Comparison of ENCODE assay signal across 8 cellular contexts in the genomic region with DNA sequence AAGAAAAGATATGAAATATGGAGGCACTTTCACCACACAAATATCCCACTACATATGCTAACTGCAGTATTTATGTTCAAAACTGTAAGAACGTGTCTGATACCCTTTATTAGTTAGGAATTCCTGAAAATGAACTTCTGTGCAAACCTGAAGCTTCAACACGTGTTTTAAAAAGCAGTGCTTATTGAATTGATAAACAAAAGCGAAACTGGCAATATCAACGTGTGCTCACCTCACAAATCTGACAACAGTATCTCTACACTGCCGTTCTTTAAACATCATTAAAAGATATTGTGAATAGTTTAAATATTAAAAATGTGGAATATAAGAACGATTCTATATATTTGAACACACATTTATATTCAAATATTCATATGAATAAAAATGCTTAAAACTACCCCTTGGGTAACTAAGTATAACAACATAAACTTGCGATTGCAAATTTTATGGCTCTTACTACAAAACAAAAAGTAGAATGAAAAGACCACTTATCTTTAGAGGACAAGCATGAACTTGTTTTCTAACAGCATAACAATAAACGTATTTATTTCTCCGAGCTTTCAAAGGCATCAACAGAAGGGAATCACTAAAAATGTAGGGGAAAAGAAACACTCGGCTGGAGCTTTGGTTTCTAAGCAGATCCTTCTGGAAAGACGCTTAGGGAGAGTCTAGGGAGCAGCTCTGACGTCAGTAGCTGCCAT. TPM values are rescaled to one million over a fixed set of nuclear protein-coding genes. Genes with fewer than 3 reads are reported as not detected.
DNase-seq lines count a peak whose midpoint lies in the region; ATAC-seq, FAIRE-seq and TF ChIP-seq lines count a peak whose summit lies in the region.

A gene (minus strand): TSS at position 670 of the 701 bp plus-strand sequence. CDS start 17,738 bp downstream, outside the sequence.

- no peaks in the 10 kb centered on the region for H3K36me3 Mint-ChIP-seq in IgD-negative memory B cell
- H3K36me3 Mint-ChIP-seq in activated CD8-positive, alpha-beta T cell treated with anti-CD3 and anti-CD28 coated beads, Interleukin-2, amount 10 ng/mL, durations not matched to agents 7 days and 5 days (ENCODE audit: low read depth), result peaks cover 33% of the 10 kb centered on the region

- peaks cover 38 to 44% (median 42%) of the 10 kb centered on the region in 3 donors for H3K4me1 Mint-ChIP-seq in IgD-negative memory B cell
- peaks cover 44% of the 10 kb centered on the region for H3K4me1 Mint-ChIP-seq in activated CD8-positive, alpha-beta T cell treated with anti-CD3 and anti-CD28 coated beads, Interleukin-2, amount 10 ng/mL, durations not matched to agents 7 days and 5 days (ENCODE audit: low read depth)

- no peaks in the 10 kb centered on the region for H3K27me3 ChIP-seq in gastroesophageal sphincter
- H3K27me3 ChIP-seq in rectal smooth muscle tissue (ENCODE audit: control insufficient read depth, insufficient read depth, low read length), result no peaks in the 10 kb centered on the region

- CTCF ChIA-PET in activated CD8-positive, alpha-beta T cell treated with anti-CD3 and anti-CD28 coated beads, Interleukin-2, amount 10 ng/mL, durations not matched to agents 7 days and 5 days (lab: Charles Lee), result interaction anchor here (0.9 to 2.3 kb wide), 7 partner anchors 9 to 390 kb away, joined by 3 to 6 read pairs (median 3); no protein-coding TSS in a partner anchor

- H3K4me3 ChIP-seq in gastroesophageal sphincter (peak within 1 kb of the TSS; percentile 53 to 85), rectal smooth muscle tissue (ENCODE audit: low read length) (peak within 1 kb of the TSS; percentile 82)

- TF ChIP-seq EP300 in gastroesophageal sphincter (IDR thresholded peaks at IDR 0.05), result no peak

- POLR2A ChIA-PET in activated CD8-positive, alpha-beta T cell treated with anti-CD3 and anti-CD28 coated beads, Interleukin-2, amount 10 ng/mL, durations not matched to agents 7 days and 5 days (lab: Charles Lee), result interaction anchor here (0.6 to 2.6 kb wide), 7 partner anchors 11 to 188 kb away, joined by 3 to 18 read pairs (median 3); a partner anchor contains a TSS

- no peaks in the 10 kb centered on the region for H3K27me3 Mint-ChIP-seq in IgD-negative memory B cell
- H3K27me3 Mint-ChIP-seq in activated CD8-positive, alpha-beta T cell treated with anti-CD3 and anti-CD28 coated beads, Interleukin-2, amount 10 ng/mL, durations not matched to agents 7 days and 5 days (ENCODE audit: low read depth), result no peaks in the 10 kb centered on the region

- DNase-seq in DMS 273 treated with DMSO at 0.1 percent for 48 hours (lab: John Stamatoyannopoulos, UW) (peak; percentile 1), NCI-H1436 treated with DMSO at 0.1 percent for 48 hours (lab: John Stamatoyannopoulos, UW) (no peak), urothelium cell line (ENCODE audit: low spot score) (no peak)
- DNase-seq in activated CD8-positive, alpha-beta T cell treated with anti-CD3 and anti-CD28 coated beads, Interleukin-2, amount 10 ng/mL, durations not matched to agents 7 days and 5 days, result no peak

- peaks cover 0 to 47% (median 6%) of the 10 kb centered on the region in 3 donors for H3K4me1 ChIP-seq in gastroesophageal sphincter
- H3K4me1 ChIP-seq in rectal smooth muscle tissue (ENCODE audit: control insufficient read depth, insufficient read depth, low read length), result peaks cover 3% of the 10 kb centered on the region

- TF ChIP-seq POLR2A in gastroesophageal sphincter (IDR thresholded peaks at IDR 0.05), result no peak

- peak within 1 kb of the TSS; percentile 95 to 98 (median 96) for H3K4me3 Mint-ChIP-seq in IgD-negative memory B cell
- peak within 1 kb of the TSS; percentile 86 for H3K4me3 Mint-ChIP-seq in activated CD8-positive, alpha-beta T cell treated with anti-CD3 and anti-CD28 coated beads, Interleukin-2, amount 10 ng/mL, durations not matched to agents 7 days and 5 days

- no peak for ATAC-seq in activated CD8-positive, alpha-beta T cell treated with anti-CD3 and anti-CD28 coated beads, Interleukin-2, amount 10 ng/mL, durations not matched to agents 7 days and 5 days
- no peak for ATAC-seq in gastroesophageal sphincter
- no peak for ATAC-seq in HG03159 (IDR thresholded peaks at IDR 0.05; ENCODE audit: unreplicated experiment)

- H3K9me3 ChIP-seq in gastroesophageal sphincter, result no peaks in the 10 kb centered on the region

- H3K36me3 ChIP-seq in gastroesophageal sphincter, result peaks cover 0 to 13% of the 10 kb centered on the region in 2 donors
- H3K36me3 ChIP-seq in rectal smooth muscle tissue (ENCODE audit: control insufficient read depth, insufficient read depth, low read length), result no peaks in the 10 kb centered on the region

- H3K9ac ChIP-seq in rectal smooth muscle tissue (ENCODE audit: low read length), result peak within 1 kb of the TSS; percentile 80

- H3K27ac ChIP-seq in gastroesophageal sphincter (peak within 1 kb of the TSS; percentile 91 to 100 (median 100)), rectal smooth muscle tissue (ENCODE audit: low read depth, low read length) (peak within 1 kb of the TSS; percentile 96)

- no peak for FAIRE-seq in urothelium cell line (lab: Jason Lieb, UNC)

- TF ChIP-seq CTCF in gastroesophageal sphincter (IDR thresholded peaks at IDR 0.05), result no peak

- H3K27ac Mint-ChIP-seq in IgD-negative memory B cell, result peak within 1 kb of the TSS; percentile 94 to 98 (median 98)
- H3K27ac Mint-ChIP-seq in activated CD8-positive, alpha-beta T cell treated with anti-CD3 and anti-CD28 coated beads, Interleukin-2, amount 10 ng/mL, durations not matched to agents 7 days and 5 days, result peak within 1 kb of the TSS; percentile 98

- 8 to 10% methylated on average over 8 to 12 of the region's 12 CpGs for WGBS in gastroesophageal sphincter (ENCODE audit: low coverage in 1 of 2), 2 donors

- H3K9me3 Mint-ChIP-seq in IgD-negative memory B cell, result no peaks in the 10 kb centered on the region
- no peaks in the 10 kb centered on the region for H3K9me3 Mint-ChIP-seq in activated CD8-positive, alpha-beta T cell treated with anti-CD3 and anti-CD28 coated beads, Interleukin-2, amount 10 ng/mL, durations not matched to agents 7 days and 5 days (ENCODE audit: insufficient read depth)

RNA-seq across cellular contexts. Expression of the gene that starts here (rescaled TPM):
- 0.89 TPM for polyA plus RNA-seq in IgD-negative memory B cell
- total RNA-seq in activated CD8-positive, alpha-beta T cell treated with anti-CD3 and anti-CD28 coated beads, Interleukin-2, amount 10 ng/mL, durations not matched to agents 7 days and 5 days, result 1 to 10 TPM in 1 of 2 experiments, under 1 TPM in 1; 0.97 to 1.3 TPM
- total RNA-seq in gastroesophageal sphincter, result 1 to 10 TPM in 3 of 4 donors, under 1 TPM in 1; 0.81 to 4.4 (median 1.5) TPM
